28 cellular contexts compared by ENCODE assay signal in the genomic region with DNA sequence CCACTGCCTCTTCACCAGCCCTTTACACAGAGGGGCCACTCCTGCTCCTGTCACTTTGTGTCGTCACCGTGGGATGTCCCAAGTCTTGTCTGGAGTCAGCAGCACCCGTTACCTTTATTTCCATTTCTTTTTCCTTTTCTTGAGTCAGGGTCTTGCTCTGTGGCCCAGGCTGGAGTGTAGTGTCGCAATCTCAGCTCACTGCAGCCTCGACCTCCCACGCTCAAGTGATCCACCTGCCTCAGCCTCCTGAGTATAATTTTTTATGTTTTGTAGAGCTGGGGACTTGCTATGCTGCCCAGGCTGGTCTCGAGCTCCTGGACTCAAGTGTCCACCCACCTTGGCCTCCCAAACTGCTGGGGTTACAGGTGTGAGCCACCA. TPM values are rescaled to one million over a fixed set of nuclear protein-coding genes. Genes with fewer than 3 reads are reported as not detected.
DNase-seq lines count a peak whose midpoint lies in the region; ATAC-seq, FAIRE-seq and TF ChIP-seq lines count a peak whose summit lies in the region.
"Had no signal": no experiment of that assay in that cellular context is flagged by ENCODE, and none has a peak within 500 bp of the region (broad histone marks: within the 10 kb centered on the region; RNA-seq: fewer than 3 reads in every experiment).

No MANE protein-coding gene starts in this region.

- no peaks in the 10 kb centered on the region for H3K9me2 ChIP-seq in Loucy (replicated peaks; ENCODE audit: low read depth, low read length)

- no peak overlapping the region for H3K4me3 Mint-ChIP-seq in activated T-cell treated with anti-CD3 and anti-CD28 coated beads, Interleukin-2, amount 50 U/mL, for 72 hours
- H3K4me3 Mint-ChIP-seq in activated T-cell treated with anti-CD3 and anti-CD28 coated beads, Interleukin-2, amount 50 U/mL, for 4 hours, result no peak overlapping the region
- peak overlapping the region in 6 of 10 donors; percentile 22 to 56 (median 42) for H3K4me3 Mint-ChIP-seq in naive thymus-derived CD8-positive, alpha-beta T cell
- H3K4me3 Mint-ChIP-seq: GM23338, H9 had no signal

- no peaks in the 10 kb centered on the region for H3K27me3 Mint-ChIP-seq in activated T-cell treated with anti-CD3 and anti-CD28 coated beads, Interleukin-2, amount 50 U/mL, for 72 hours (ENCODE audit: low read depth)
- peaks cover 4% of the 10 kb centered on the region for H3K27me3 Mint-ChIP-seq in activated T-cell treated with anti-CD3 and anti-CD28 coated beads, Interleukin-2, amount 50 U/mL, for 4 hours (ENCODE audit: low read depth)
- H3K27me3 Mint-ChIP-seq in naive thymus-derived CD8-positive, alpha-beta T cell, result peaks cover 0 to 37% (median 11%) of the 10 kb centered on the region in 5 donors

- DNase-seq in activated T-cell treated with anti-CD3 and anti-CD28 coated beads, Interleukin-2, amount 50 U/mL, for 72 hours, result no peak
- no peak for DNase-seq in activated T-cell treated with anti-CD3 and anti-CD28 coated beads, Interleukin-2, amount 50 U/mL, for 4 hours
- no peak for DNase-seq in naive thymus-derived CD8-positive, alpha-beta T cell
- DNase-seq in kidney (no peak), dorsolateral prefrontal cortex (no peak)
- DNase-seq in stimulated activated CD4-positive, alpha-beta T cell treated with anti-CD3 and anti-CD28 coated beads, Interleukin-2, amount 100 ng/mL, for 24 hours, result no peak
- DNase-seq: C1 segment of cervical spinal cord; Caco-2; CD4-positive, alpha-beta memory T cell; H9; NCI-H1092; NCI-H1417 treated with DMSO at 0.1 percent for 48 hours; NCI-H1694 treated with DMSO at 0.1 percent for 48 hours; NCI-H2081; NCI-H2171; NCI-H226; NCI-H510A; NCI-H69; SIG-M5 had no signal

- H3K4me3 ChIP-seq in BLaER1 (no peak overlapping the region), Loucy (ENCODE audit: low read length, poor library complexity, severe bottlenecking) (no peak overlapping the region), kidney (ENCODE audit: low read length in 2 of 2) (no peak overlapping the region), dorsolateral prefrontal cortex (no peak overlapping the region)
- H3K4me3 ChIP-seq: GM23338 had no signal

- H3K4me2 ChIP-seq in BLaER1, result peak overlapping the region; percentile 75
- peak overlapping the region; percentile 58 for H3K4me2 ChIP-seq in Loucy (ENCODE audit: low read depth, low read length, poor library complexity, severe bottlenecking)
- H3K4me2 ChIP-seq: GM23338 had no signal

- no peaks in the 10 kb centered on the region for H3K9me3 Mint-ChIP-seq in activated T-cell treated with anti-CD3 and anti-CD28 coated beads, Interleukin-2, amount 50 U/mL, for 72 hours
- H3K9me3 Mint-ChIP-seq in activated T-cell treated with anti-CD3 and anti-CD28 coated beads, Interleukin-2, amount 50 U/mL, for 4 hours, result no peaks in the 10 kb centered on the region
- H3K9me3 Mint-ChIP-seq in naive thymus-derived CD8-positive, alpha-beta T cell, result no peaks in the 10 kb centered on the region
- H3K9me3 Mint-ChIP-seq: CD4-positive, alpha-beta memory T cell; GM23338; H9 had no signal

- H3K9me3 ChIP-seq in BLaER1, result no peaks in the 10 kb centered on the region
- peaks cover 2% of the 10 kb centered on the region; the same call in 1 of the 2 replicates for H3K9me3 ChIP-seq in Loucy (ENCODE audit: insufficient read depth, low read depth, low read length)
- peaks cover 0 to 5% of the 10 kb centered on the region in 2 donors for H3K9me3 ChIP-seq in kidney (ENCODE audit: control insufficient read depth in 1 of 2, low read length in 2 of 2)

- H3K27me3 ChIP-seq in BLaER1 (no peaks in the 10 kb centered on the region), Loucy (ENCODE audit: insufficient read depth, low read length, poor library complexity, severe bottlenecking) (no peaks in the 10 kb centered on the region), dorsolateral prefrontal cortex (peaks cover 0 to 3% (median 0%) of the 10 kb centered on the region in 45 donors)

- no peaks in the 10 kb centered on the region for H3K36me3 ChIP-seq in BLaER1
- no peaks in the 10 kb centered on the region for H3K36me3 ChIP-seq in Loucy (ENCODE audit: insufficient read depth, low read length)
- no peaks in the 10 kb centered on the region for H3K36me3 ChIP-seq in kidney (ENCODE audit: control insufficient read depth in 1 of 2, insufficient read depth in 2 of 2, low read length in 2 of 2)

- no peaks in the 10 kb centered on the region for H3K79me2 ChIP-seq in Loucy (ENCODE audit: insufficient read depth, low read length)

- TF ChIP-seq CTCF in Loucy (conservative IDR thresholded peaks at IDR 0.05; ENCODE audit: low read length) (no peak), kidney (IDR thresholded peaks at IDR 0.05; ENCODE audit: borderline replicate concordance, extremely low read depth, insufficient read depth) (no peak), dorsolateral prefrontal cortex (IDR thresholded peaks at IDR 0.05 in 54 of 56, conservative IDR thresholded peaks at IDR 0.05 in 2 of 56; ENCODE audit: low read depth in 1 of 56, partially characterized antibody in 56 of 56) (no peak)

- intact Hi-C loops in kidney (cut with DNase I), result no loop called here
- intact Hi-C loops in dorsolateral prefrontal cortex (cut with DNase I), result no loop called here

- POLR2A ChIA-PET in naive thymus-derived CD8-positive, alpha-beta T cell (lab: Charles Lee), result no interaction called here

- FAIRE-seq in kidney (lab: Jason Lieb, UNC), result no peak
- FAIRE-seq: G401.6 had no signal

- H3K4me1 ChIP-seq in BLaER1 (peaks cover 58% of the 10 kb centered on the region), Loucy (ENCODE audit: insufficient read depth, low read length, poor library complexity, severe bottlenecking) (peaks cover 3% of the 10 kb centered on the region), kidney (ENCODE audit: control insufficient read depth in 1 of 2, insufficient read depth in 1 of 2, low read depth in 1 of 2, low read length in 2 of 2) (no peaks in the 10 kb centered on the region)
- H3K4me1 ChIP-seq: Caco-2 had no signal

- H3K27ac ChIP-seq in BLaER1 (no peak overlapping the region), kidney (ENCODE audit: low read depth in 2 of 2, low read length in 2 of 2) (no peak overlapping the region), dorsolateral prefrontal cortex (no peak overlapping the region)
- H3K27ac ChIP-seq: RWPE1 had no signal

- ATAC-seq in activated T-cell treated with anti-CD3 and anti-CD28 coated beads, Interleukin-2, amount 50 U/mL, for 72 hours (replicated peaks in 1 of 2), result no peak
- no peak for ATAC-seq in activated T-cell treated with anti-CD3 and anti-CD28 coated beads, Interleukin-2, amount 50 U/mL, for 4 hours
- no peak for ATAC-seq in naive thymus-derived CD8-positive, alpha-beta T cell
- ATAC-seq: GM23338, SK-N-SH treated with all-trans-retinoic acid at 6 μM for 48 hours had no signal

- peaks cover 10% of the 10 kb centered on the region; the same call in 1 of the 2 replicates for H4K20me1 ChIP-seq in BLaER1
- H4K20me1 ChIP-seq in Loucy (ENCODE audit: insufficient read depth, low read length, poor library complexity, severe bottlenecking), result no peaks in the 10 kb centered on the region

- no peaks in the 10 kb centered on the region for H3F3A ChIP-seq in Loucy (ENCODE audit: low read depth)

- H3K36me3 Mint-ChIP-seq in activated T-cell treated with anti-CD3 and anti-CD28 coated beads, Interleukin-2, amount 50 U/mL, for 72 hours (ENCODE audit: insufficient read depth in 2 of 2), result no peaks in the 10 kb centered on the region
- no peaks in the 10 kb centered on the region for H3K36me3 Mint-ChIP-seq in activated T-cell treated with anti-CD3 and anti-CD28 coated beads, Interleukin-2, amount 50 U/mL, for 4 hours (ENCODE audit: insufficient read depth)
- no peaks in the 10 kb centered on the region for H3K36me3 Mint-ChIP-seq in naive thymus-derived CD8-positive, alpha-beta T cell
- H3K36me3 Mint-ChIP-seq: CD4-positive, alpha-beta memory T cell had no signal

- no peak overlapping the region for H2AFZ ChIP-seq in Loucy (ENCODE audit: low read length)
- H2AFZ ChIP-seq: GM23338 had no signal

- H3K9ac ChIP-seq in BLaER1, result no peak overlapping the region
- H3K9ac ChIP-seq in Loucy (ENCODE audit: low read depth, low read length, poor library complexity, severe bottlenecking), result no peak overlapping the region
- no peak overlapping the region for H3K9ac ChIP-seq in kidney (ENCODE audit: low read length in 2 of 2)

- H3K27ac Mint-ChIP-seq in activated T-cell treated with anti-CD3 and anti-CD28 coated beads, Interleukin-2, amount 50 U/mL, for 72 hours, result peak overlapping the region; percentile 41
- H3K27ac Mint-ChIP-seq in naive thymus-derived CD8-positive, alpha-beta T cell, result peak overlapping the region in 1 of 10 donors; percentile 70
- H3K27ac Mint-ChIP-seq: CD4-positive, alpha-beta memory T cell; GM23338; H9 had no signal

- peaks cover 13% of the 10 kb centered on the region for H3K4me1 Mint-ChIP-seq in activated T-cell treated with anti-CD3 and anti-CD28 coated beads, Interleukin-2, amount 50 U/mL, for 72 hours (ENCODE audit: low read depth)
- H3K4me1 Mint-ChIP-seq in activated T-cell treated with anti-CD3 and anti-CD28 coated beads, Interleukin-2, amount 50 U/mL, for 4 hours (ENCODE audit: low read depth), result peaks cover 14% of the 10 kb centered on the region
- peaks cover 12 to 28% (median 14%) of the 10 kb centered on the region in 4 donors for H3K4me1 Mint-ChIP-seq in naive thymus-derived CD8-positive, alpha-beta T cell
- H3K4me1 Mint-ChIP-seq: GM23338 had no signal

RNA-seq across cellular contexts. Expression of a gene that starts 28.6 kb away (rescaled TPM):
- total RNA-seq in activated T-cell treated with anti-CD3 and anti-CD28 coated beads, Interleukin-2, amount 50 U/mL, for 72 hours, result not detected
- not detected for total RNA-seq in activated T-cell treated with anti-CD3 and anti-CD28 coated beads, Interleukin-2, amount 50 U/mL, for 4 hours
- not detected for total RNA-seq in naive thymus-derived CD8-positive, alpha-beta T cell
- polyA plus RNA-seq in naive thymus-derived CD8-positive, alpha-beta T cell, result not detected
- 0.91 TPM for total RNA-seq in kidney
- polyA plus RNA-seq in kidney (ENCODE audit: insufficient read depth, low read depth, low replicate concordance), result 1.1 TPM
- total RNA-seq in dorsolateral prefrontal cortex, result 10 to 100 TPM; 11.7 to 48.6 (median 31.6) TPM
- total RNA-seq: Caco-2; CD4-positive, alpha-beta memory T cell; HT1080; OCI-LY7 had no signal
- polyA plus RNA-seq: AG04450; CD4-positive, alpha-beta memory T cell had no signal

Comparison
In these comparisons a context has a peak if more than half of its experiments do, and no peak if none do; other contexts are left out.
1. H3K4me3 Mint-ChIP-seq: peak in naive thymus-derived CD8-positive, alpha-beta T cell (6 of 10); none in activated T-cell treated with anti-CD3 and anti-CD28 coated beads, Interleukin-2, amount 50 U/mL, for 72 hours (0 of 2) and activated T-cell treated with anti-CD3 and anti-CD28 coated beads, Interleukin-2, amount 50 U/mL, for 4 hours (single experiment).